Comparison of ENCODE assay signal across 1 cellular context in the genomic region with DNA sequence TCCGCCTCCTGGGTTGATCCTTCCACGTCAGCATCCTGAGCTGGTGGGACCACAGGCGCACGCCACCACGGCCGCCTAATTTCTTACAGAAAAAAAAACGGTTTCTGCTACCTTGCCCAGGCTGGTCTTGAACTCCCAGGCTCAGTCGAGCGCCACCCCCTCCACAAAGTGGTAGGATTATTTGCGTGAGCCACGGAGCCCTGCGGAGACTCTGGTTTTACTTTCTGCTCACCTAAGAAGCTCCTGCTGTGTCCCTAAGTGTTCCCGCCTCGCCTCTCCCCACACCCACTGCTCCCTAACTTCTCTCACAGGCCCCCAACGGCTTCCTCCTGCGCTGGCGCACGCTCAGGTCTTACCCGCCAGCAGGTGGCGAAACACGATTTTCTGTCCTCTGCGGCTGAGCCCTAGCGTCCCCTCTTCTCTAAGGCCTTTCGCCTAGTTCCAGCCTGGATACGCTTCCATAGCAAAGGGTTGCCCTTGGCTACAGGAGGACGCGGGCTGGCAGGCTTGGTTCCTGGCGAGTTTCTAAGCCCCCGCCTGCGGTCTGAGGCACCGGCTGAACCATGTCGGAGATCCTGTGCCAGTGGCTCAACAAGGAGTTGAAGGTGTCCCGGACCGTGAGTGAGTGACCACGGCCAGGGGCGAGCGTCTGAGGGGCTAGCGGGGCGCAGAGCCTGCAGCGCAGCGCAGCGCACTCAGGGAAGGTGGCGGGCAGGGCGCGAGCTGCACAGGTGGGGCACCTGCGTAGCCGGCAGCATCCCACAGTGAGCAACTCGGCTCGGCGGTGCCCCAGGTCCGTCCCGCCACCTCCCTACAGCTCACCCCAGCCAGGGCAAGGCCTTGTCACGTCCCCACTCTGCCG.
A peak's percentile ranks its signal among the peaks of the same experiment; 100 is the strongest.
TF ChIP-seq lines count a peak whose summit lies in the region.

A gene with protein sequence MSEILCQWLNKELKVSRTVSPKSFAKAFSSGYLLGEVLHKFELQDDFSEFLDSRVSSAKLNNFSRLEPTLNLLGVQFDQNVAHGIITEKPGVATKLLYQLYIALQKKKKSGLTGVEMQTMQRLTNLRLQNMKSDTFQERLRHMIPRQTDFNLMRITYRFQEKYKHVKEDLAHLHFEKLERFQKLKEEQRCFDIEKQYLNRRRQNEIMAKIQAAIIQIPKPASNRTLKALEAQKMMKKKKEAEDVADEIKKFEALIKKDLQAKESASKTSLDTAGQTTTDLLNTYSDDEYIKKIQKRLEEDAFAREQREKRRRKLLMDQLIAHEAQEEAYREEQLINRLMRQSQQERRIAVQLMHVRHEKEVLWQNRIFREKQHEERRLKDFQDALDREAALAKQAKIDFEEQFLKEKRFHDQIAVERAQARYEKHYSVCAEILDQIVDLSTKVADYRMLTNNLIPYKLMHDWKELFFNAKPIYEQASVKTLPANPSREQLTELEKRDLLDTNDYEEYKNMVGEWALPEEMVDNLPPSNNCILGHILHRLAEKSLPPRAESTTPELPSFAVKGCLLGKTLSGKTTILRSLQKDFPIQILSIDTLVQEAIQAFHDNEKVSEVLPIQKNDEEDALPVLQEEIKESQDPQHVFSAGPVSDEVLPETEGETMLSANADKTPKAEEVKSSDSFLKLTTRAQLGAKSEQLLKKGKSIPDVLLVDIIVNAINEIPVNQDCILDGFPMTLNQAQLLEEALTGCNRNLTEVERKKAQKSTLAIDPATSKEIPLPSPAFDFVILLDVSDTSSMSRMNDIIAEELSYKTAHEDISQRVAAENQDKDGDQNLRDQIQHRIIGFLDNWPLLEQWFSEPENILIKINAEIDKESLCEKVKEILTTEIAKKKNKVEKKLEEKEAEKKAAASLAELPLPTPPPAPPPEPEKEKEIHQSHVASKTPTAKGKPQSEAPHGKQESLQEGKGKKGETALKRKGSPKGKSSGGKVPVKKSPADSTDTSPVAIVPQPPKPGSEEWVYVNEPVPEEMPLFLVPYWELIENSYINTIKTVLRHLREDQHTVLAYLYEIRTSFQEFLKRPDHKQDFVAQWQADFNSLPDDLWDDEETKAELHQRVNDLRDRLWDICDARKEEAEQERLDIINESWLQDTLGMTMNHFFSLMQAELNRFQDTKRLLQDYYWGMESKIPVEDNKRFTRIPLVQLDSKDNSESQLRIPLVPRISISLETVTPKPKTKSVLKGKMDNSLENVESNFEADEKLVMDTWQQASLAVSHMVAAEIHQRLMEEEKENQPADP (N-terminal part only) (plus strand): TSS at position 429 of the 862 bp plus-strand sequence. CDS start 135 bp downstream, at position 564.

TF ChIP-seq in HepG2, 621 proteins besides CTCF, POLR2A, EP300 and RAD21 (continued from another document and continues in another):
- TF ChIP-seq, protein P1, sequence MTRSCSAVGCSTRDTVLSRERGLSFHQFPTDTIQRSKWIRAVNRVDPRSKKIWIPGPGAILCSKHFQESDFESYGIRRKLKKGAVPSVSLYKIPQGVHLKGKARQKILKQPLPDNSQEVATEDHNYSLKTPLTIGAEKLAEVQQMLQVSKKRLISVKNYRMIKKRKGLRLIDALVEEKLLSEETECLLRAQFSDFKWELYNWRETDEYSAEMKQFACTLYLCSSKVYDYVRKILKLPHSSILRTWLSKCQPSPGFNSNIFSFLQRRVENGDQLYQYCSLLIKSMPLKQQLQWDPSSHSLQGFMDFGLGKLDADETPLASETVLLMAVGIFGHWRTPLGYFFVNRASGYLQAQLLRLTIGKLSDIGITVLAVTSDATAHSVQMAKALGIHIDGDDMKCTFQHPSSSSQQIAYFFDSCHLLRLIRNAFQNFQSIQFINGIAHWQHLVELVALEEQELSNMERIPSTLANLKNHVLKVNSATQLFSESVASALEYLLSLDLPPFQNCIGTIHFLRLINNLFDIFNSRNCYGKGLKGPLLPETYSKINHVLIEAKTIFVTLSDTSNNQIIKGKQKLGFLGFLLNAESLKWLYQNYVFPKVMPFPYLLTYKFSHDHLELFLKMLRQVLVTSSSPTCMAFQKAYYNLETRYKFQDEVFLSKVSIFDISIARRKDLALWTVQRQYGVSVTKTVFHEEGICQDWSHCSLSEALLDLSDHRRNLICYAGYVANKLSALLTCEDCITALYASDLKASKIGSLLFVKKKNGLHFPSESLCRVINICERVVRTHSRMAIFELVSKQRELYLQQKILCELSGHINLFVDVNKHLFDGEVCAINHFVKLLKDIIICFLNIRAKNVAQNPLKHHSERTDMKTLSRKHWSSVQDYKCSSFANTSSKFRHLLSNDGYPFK (CRISPR knock-in tag; IDR thresholded peaks at IDR 0.05; ENCODE audit: borderline replicate concordance) = peak; percentile 23; the same call in 1 of the 2 replicates
- TF ChIP-seq BCL6 (CRISPR knock-in tag; IDR thresholded peaks at IDR 0.05) (0 out of 2 replicates have a peak, but pooled peaks have one; percentile 37), FOXA3 (CRISPR knock-in tag; IDR thresholded peaks at IDR 0.05) (peak; percentile 43), KLF11 (CRISPR knock-in tag; IDR thresholded peaks at IDR 0.05) (0 out of 2 replicates have a peak, but pooled peaks have one; percentile 52), ZNF207 (IDR thresholded peaks at IDR 0.05; ENCODE audit: borderline replicate concordance) (no peak), SP5 (CRISPR knock-in tag; IDR thresholded peaks at IDR 0.05; ENCODE audit: borderline replicate concordance, low read depth) (no peak), WIZ (CRISPR knock-in tag; IDR thresholded peaks at IDR 0.05) (no peak), HOXA3 (CRISPR knock-in tag; IDR thresholded peaks at IDR 0.05) (peak; percentile 80), REL (CRISPR knock-in tag; conservative IDR thresholded peaks at IDR 0.05) (no peak), PCBP1 (IDR thresholded peaks at IDR 0.05; ENCODE audit: borderline replicate concordance, low read depth, low read length) (0 out of 2 replicates have a peak, but pooled peaks have one; percentile 61), ZMYM4 (CRISPR knock-in tag; IDR thresholded peaks at IDR 0.05) (peak; percentile 99), KAT7 (CRISPR knock-in tag; IDR thresholded peaks at IDR 0.05; ENCODE audit: borderline replicate concordance) (peak; percentile 65; the same call in 1 of the 2 replicates), NBN (conservative IDR thresholded peaks at IDR 0.05) (no peak), ZNF776 (CRISPR knock-in tag; IDR thresholded peaks at IDR 0.05) (peak; percentile 21; the same call in 1 of the 2 replicates), ZNF614 (CRISPR knock-in tag; IDR thresholded peaks at IDR 0.05; ENCODE audit: borderline replicate concordance) (peak; percentile 78; the same call in 1 of the 2 replicates), SIN3A (IDR thresholded peaks at IDR 0.05; ENCODE audit: borderline replicate concordance, low read depth, low read length) (peak; percentile 87), HHEX (CRISPR knock-in tag; IDR thresholded peaks at IDR 0.05) (no peak), ZNF781 (CRISPR knock-in tag; IDR thresholded peaks at IDR 0.05; ENCODE audit: borderline replicate concordance, not compliant biosample characterization) (peak; percentile 66), ZNF317 (CRISPR knock-in tag; IDR thresholded peaks at IDR 0.05) (0 out of 2 replicates have a peak, but pooled peaks have one; percentile 50), RXRA (CRISPR knock-in tag; IDR thresholded peaks at IDR 0.05) (peak; percentile 69; the same call in 1 of the 2 replicates), PITX1 (CRISPR knock-in tag; IDR thresholded peaks at IDR 0.05) (peak; percentile 68; the same call in 1 of the 2 replicates), KMT2A (CRISPR knock-in tag; IDR thresholded peaks at IDR 0.05) (peak; percentile 61; the same call in 1 of the 2 replicates), ZNF788 (CRISPR knock-in tag; IDR thresholded peaks at IDR 0.05; ENCODE audit: borderline replicate concordance) (peak; percentile 45; the same call in 1 of the 2 replicates), MATR3 (CRISPR knock-in tag; IDR thresholded peaks at IDR 0.05) (no peak), KDM1A (CRISPR knock-in tag; IDR thresholded peaks at IDR 0.05) (0 out of 2 replicates have a peak, but pooled peaks have one; percentile 29), SOX6 (IDR thresholded peaks at IDR 0.05) (no peak), SOX6 (CRISPR knock-in tag; IDR thresholded peaks at IDR 0.05) (peak; percentile 16; the same call in 1 of the 2 replicates)
- TF ChIP-seq, protein P2, sequence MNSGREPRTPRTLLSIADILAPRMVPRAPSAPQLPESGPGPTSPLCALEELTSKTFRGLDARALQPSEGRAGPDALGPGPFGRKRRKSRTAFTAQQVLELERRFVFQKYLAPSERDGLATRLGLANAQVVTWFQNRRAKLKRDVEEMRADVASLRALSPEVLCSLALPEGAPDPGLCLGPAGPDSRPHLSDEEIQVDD (CRISPR knock-in tag; IDR thresholded peaks at IDR 0.05; ENCODE audit: borderline replicate concordance) = peak; percentile 82; the same call in 1 of the 2 replicates
- TF ChIP-seq, protein P3, sequence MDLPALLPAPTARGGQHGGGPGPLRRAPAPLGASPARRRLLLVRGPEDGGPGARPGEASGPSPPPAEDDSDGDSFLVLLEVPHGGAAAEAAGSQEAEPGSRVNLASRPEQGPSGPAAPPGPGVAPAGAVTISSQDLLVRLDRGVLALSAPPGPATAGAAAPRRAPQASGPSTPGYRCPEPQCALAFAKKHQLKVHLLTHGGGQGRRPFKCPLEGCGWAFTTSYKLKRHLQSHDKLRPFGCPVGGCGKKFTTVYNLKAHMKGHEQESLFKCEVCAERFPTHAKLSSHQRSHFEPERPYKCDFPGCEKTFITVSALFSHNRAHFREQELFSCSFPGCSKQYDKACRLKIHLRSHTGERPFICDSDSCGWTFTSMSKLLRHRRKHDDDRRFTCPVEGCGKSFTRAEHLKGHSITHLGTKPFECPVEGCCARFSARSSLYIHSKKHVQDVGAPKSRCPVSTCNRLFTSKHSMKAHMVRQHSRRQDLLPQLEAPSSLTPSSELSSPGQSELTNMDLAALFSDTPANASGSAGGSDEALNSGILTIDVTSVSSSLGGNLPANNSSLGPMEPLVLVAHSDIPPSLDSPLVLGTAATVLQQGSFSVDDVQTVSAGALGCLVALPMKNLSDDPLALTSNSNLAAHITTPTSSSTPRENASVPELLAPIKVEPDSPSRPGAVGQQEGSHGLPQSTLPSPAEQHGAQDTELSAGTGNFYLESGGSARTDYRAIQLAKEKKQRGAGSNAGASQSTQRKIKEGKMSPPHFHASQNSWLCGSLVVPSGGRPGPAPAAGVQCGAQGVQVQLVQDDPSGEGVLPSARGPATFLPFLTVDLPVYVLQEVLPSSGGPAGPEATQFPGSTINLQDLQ (CRISPR knock-in tag; IDR thresholded peaks at IDR 0.05) = no peak
- TF ChIP-seq, protein P4, sequence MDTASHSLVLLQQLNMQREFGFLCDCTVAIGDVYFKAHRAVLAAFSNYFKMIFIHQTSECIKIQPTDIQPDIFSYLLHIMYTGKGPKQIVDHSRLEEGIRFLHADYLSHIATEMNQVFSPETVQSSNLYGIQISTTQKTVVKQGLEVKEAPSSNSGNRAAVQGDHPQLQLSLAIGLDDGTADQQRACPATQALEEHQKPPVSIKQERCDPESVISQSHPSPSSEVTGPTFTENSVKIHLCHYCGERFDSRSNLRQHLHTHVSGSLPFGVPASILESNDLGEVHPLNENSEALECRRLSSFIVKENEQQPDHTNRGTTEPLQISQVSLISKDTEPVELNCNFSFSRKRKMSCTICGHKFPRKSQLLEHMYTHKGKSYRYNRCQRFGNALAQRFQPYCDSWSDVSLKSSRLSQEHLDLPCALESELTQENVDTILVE (CRISPR knock-in tag; IDR thresholded peaks at IDR 0.05) = peak; percentile 44; the same call in 1 of the 2 replicates
- TF ChIP-seq, protein P5, sequence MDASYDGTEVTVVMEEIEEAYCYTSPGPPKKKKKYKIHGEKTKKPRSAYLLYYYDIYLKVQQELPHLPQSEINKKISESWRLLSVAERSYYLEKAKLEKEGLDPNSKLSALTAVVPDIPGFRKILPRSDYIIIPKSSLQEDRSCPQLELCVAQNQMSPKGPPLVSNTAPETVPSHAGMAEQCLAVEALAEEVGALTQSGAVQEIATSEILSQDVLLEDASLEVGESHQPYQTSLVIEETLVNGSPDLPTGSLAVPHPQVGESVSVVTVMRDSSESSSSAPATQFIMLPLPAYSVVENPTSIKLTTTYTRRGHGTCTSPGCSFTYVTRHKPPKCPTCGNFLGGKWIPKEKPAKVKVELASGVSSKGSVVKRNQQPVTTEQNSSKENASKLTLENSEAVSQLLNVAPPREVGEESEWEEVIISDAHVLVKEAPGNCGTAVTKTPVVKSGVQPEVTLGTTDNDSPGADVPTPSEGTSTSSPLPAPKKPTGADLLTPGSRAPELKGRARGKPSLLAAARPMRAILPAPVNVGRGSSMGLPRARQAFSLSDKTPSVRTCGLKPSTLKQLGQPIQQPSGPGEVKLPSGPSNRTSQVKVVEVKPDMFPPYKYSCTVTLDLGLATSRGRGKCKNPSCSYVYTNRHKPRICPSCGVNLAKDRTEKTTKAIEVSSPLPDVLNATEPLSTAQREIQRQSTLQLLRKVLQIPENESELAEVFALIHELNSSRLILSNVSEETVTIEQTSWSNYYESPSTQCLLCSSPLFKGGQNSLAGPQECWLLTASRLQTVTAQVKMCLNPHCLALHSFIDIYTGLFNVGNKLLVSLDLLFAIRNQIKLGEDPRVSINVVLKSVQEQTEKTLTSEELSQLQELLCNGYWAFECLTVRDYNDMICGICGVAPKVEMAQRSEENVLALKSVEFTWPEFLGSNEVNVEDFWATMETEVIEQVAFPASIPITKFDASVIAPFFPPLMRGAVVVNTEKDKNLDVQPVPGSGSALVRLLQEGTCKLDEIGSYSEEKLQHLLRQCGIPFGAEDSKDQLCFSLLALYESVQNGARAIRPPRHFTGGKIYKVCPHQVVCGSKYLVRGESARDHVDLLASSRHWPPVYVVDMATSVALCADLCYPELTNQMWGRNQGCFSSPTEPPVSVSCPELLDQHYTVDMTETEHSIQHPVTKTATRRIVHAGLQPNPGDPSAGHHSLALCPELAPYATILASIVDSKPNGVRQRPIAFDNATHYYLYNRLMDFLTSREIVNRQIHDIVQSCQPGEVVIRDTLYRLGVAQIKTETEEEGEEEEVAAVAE (CRISPR knock-in tag; IDR thresholded peaks at IDR 0.05; ENCODE audit: borderline replicate concordance) = peak; percentile 45; the same call in 1 of the 2 replicates
- TF ChIP-seq, protein P6, sequence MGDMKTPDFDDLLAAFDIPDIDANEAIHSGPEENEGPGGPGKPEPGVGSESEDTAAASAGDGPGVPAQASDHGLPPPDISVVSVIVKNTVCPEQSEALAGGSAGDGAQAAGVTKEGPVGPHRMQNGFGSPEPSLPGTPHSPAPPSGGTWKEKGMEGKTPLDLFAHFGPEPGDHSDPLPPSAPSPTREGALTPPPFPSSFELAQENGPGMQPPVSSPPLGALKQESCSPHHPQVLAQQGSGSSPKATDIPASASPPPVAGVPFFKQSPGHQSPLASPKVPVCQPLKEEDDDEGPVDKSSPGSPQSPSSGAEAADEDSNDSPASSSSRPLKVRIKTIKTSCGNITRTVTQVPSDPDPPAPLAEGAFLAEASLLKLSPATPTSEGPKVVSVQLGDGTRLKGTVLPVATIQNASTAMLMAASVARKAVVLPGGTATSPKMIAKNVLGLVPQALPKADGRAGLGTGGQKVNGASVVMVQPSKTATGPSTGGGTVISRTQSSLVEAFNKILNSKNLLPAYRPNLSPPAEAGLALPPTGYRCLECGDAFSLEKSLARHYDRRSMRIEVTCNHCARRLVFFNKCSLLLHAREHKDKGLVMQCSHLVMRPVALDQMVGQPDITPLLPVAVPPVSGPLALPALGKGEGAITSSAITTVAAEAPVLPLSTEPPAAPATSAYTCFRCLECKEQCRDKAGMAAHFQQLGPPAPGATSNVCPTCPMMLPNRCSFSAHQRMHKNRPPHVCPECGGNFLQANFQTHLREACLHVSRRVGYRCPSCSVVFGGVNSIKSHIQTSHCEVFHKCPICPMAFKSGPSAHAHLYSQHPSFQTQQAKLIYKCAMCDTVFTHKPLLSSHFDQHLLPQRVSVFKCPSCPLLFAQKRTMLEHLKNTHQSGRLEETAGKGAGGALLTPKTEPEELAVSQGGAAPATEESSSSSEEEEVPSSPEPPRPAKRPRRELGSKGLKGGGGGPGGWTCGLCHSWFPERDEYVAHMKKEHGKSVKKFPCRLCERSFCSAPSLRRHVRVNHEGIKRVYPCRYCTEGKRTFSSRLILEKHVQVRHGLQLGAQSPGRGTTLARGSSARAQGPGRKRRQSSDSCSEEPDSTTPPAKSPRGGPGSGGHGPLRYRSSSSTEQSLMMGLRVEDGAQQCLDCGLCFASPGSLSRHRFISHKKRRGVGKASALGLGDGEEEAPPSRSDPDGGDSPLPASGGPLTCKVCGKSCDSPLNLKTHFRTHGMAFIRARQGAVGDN (CRISPR knock-in tag; IDR thresholded peaks at IDR 0.05) = peak; percentile 77
